8 cellular contexts compared by ENCODE assay signal in genomic region chr9:137034709-137035506, GRCh38. TPM values are rescaled to one million over a fixed set of nuclear protein-coding genes. Genes with fewer than 3 reads are reported as not detected.
DNase-seq lines count a peak whose midpoint lies in the region; ATAC-seq and TF ChIP-seq lines count a peak whose summit lies in the region.

No MANE protein-coding gene starts in this region.

- H3K4me3 ChIP-seq in lower lobe of right lung, result peak overlapping the region; percentile 12

- H3K4me3 Mint-ChIP-seq in dendritic cell treated with granulocyte-macrophage colony-stimulating factor and Interleukin-4, amounts not matched to agents 40 ng/mL and 50 ng/mL, for 4 days, result peak overlapping the region; percentile 80

- H3K36me3 ChIP-seq in lower lobe of right lung, result peaks cover 18% of the 10 kb centered on the region

- TF ChIP-seq CTCF in GM12873 (IDR thresholded peaks at IDR 0.05; ENCODE audit: insufficient read depth, low read depth, low read length, missing control alignments) (peak; percentile 97), lower lobe of right lung (IDR thresholded peaks at IDR 0.05) (peak; percentile 94)

- H3K27ac ChIP-seq in lower lobe of right lung, result peak overlapping the region; percentile 58

- H3K4me1 ChIP-seq in lower lobe of right lung, result peaks cover 43% of the 10 kb centered on the region

- no peaks in the 10 kb centered on the region for H3K9me3 ChIP-seq in lower lobe of right lung

- H3K27me3 Mint-ChIP-seq in dendritic cell treated with granulocyte-macrophage colony-stimulating factor and Interleukin-4, amounts not matched to agents 40 ng/mL and 50 ng/mL, for 4 days, result peaks cover 2% of the 10 kb centered on the region

- peak overlapping the region; percentile 90 for H3K27ac Mint-ChIP-seq in dendritic cell treated with granulocyte-macrophage colony-stimulating factor and Interleukin-4, amounts not matched to agents 40 ng/mL and 50 ng/mL, for 4 days

- no peaks in the 10 kb centered on the region for H3K27me3 ChIP-seq in lower lobe of right lung (ENCODE audit: low read depth)

- DNase-seq in NCI-H82 treated with DMSO at 0.1 percent for 48 hours (lab: John Stamatoyannopoulos, UW; ENCODE audit: unreplicated experiment), result peak; percentile 68
- DNase-seq in activated CD4-positive, alpha-beta T cell treated with anti-CD3 and anti-CD28 coated beads, Interleukin-2, amount 50 U/mL, for 48 hours, result peak; percentile 91 to 92
- DNase-seq in lower lobe of right lung, result peak; percentile 89
- DNase-seq in stimulated activated CD4-positive, alpha-beta T cell treated with anti-CD3 and anti-CD28 coated beads, TNF-alpha, amount 100 ng/mL, for 1 hour (ENCODE audit: low read depth in 3 of 3, low spot score in 1 of 3), result peak; percentile 71 to 80 (median 75)

- H3K36me3 Mint-ChIP-seq in dendritic cell treated with granulocyte-macrophage colony-stimulating factor and Interleukin-4, amounts not matched to agents 40 ng/mL and 50 ng/mL, for 4 days (ENCODE audit: low read depth), result peaks cover 62% of the 10 kb centered on the region

- ATAC-seq in HG03432 (IDR thresholded peaks at IDR 0.05; ENCODE audit: unreplicated experiment) (peak; percentile 59), lower lobe of right lung (peak; percentile 81 to 88), HG03460 (IDR thresholded peaks at IDR 0.05; ENCODE audit: unreplicated experiment) (no peak)

- peaks cover 78% of the 10 kb centered on the region for H3K4me1 Mint-ChIP-seq in dendritic cell treated with granulocyte-macrophage colony-stimulating factor and Interleukin-4, amounts not matched to agents 40 ng/mL and 50 ng/mL, for 4 days (ENCODE audit: low read depth)

- H3K9me3 Mint-ChIP-seq in dendritic cell treated with granulocyte-macrophage colony-stimulating factor and Interleukin-4, amounts not matched to agents 40 ng/mL and 50 ng/mL, for 4 days, result no peaks in the 10 kb centered on the region

- intact Hi-C loops in dendritic cell treated with granulocyte-macrophage colony-stimulating factor and Interleukin-4, amounts not matched to agents 40 ng/mL and 50 ng/mL, for 4 days (cut with micrococcal nuclease), result loop anchor here (1.0 to 2.0 kb wide), 2 partner anchors 87 to 248 kb away; no protein-coding TSS in a partner anchor
- intact Hi-C loops in lower lobe of right lung (cut with DNase I), result no loop called here

RNA-seq across cellular contexts. Expression of gene FUT7, which starts 3.0 kb away (rescaled TPM):
- total RNA-seq in lower lobe of right lung, result 1.1 TPM

RNA-seq across cellular contexts. Expression of gene ABCA2, which starts 6.9 kb away (rescaled TPM):
- 45.0 TPM for total RNA-seq in lower lobe of right lung

RNA-seq across cellular contexts. Expression of gene NPDC1, which starts 11.1 kb away (rescaled TPM):
- total RNA-seq in lower lobe of right lung, result 124 TPM

RNA-seq across cellular contexts. Expression of gene ENTPD2, which starts 19.0 kb away (rescaled TPM):
- total RNA-seq in lower lobe of right lung, result 0.62 TPM

RNA-seq across cellular contexts. Expression of gene SAPCD2, which starts 35.4 kb away (rescaled TPM):
- 0.86 TPM for total RNA-seq in lower lobe of right lung
